In the genomic region with DNA sequence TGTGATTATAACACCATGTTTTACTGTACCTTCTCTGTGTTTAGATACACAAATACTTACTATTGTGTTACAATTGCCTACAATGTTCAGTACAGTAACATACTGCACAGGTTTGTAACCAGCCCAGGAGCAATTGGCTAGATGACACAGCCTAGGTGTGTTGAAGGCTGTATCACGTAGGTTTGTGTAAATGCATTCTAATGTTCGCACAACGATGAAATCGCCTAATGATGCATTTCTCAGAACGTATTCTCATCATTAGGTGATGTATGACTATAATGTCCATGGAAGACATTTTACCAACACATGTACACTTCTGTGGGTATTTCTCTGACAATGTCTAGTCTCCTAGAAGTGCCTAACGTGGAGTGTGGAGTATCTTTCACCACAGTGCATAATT, we compare ENCODE assay signal across 1 cellular context.
TF ChIP-seq lines count a peak whose summit lies in the region.

No MANE protein-coding gene starts in this region.

TF ChIP-seq in GM12878, 131 proteins besides CTCF, POLR2A, EP300 and RAD21 (continued from another document):
- TF ChIP-seq, protein P1, sequence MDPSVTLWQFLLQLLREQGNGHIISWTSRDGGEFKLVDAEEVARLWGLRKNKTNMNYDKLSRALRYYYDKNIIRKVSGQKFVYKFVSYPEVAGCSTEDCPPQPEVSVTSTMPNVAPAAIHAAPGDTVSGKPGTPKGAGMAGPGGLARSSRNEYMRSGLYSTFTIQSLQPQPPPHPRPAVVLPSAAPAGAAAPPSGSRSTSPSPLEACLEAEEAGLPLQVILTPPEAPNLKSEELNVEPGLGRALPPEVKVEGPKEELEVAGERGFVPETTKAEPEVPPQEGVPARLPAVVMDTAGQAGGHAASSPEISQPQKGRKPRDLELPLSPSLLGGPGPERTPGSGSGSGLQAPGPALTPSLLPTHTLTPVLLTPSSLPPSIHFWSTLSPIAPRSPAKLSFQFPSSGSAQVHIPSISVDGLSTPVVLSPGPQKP (IDR thresholded peaks at IDR 0.05; ENCODE audit: low read depth, low read length) = no peak
- TF ChIP-seq, protein P2, sequence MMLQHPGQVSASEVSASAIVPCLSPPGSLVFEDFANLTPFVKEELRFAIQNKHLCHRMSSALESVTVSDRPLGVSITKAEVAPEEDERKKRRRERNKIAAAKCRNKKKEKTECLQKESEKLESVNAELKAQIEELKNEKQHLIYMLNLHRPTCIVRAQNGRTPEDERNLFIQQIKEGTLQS (IDR thresholded peaks at IDR 0.05; ENCODE audit: borderline replicate concordance, extremely low read depth, low read depth, low read length) = no peak
- TF ChIP-seq, protein P3, sequence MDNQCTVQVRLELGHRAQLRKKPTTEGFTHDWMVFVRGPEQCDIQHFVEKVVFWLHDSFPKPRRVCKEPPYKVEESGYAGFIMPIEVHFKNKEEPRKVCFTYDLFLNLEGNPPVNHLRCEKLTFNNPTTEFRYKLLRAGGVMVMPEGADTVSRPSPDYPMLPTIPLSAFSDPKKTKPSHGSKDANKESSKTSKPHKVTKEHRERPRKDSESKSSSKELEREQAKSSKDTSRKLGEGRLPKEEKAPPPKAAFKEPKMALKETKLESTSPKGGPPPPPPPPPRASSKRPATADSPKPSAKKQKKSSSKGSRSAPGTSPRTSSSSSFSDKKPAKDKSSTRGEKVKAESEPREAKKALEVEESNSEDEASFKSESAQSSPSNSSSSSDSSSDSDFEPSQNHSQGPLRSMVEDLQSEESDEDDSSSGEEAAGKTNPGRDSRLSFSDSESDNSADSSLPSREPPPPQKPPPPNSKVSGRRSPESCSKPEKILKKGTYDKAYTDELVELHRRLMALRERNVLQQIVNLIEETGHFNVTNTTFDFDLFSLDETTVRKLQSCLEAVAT (IDR thresholded peaks at IDR 0.05) = peak; percentile 59
- no peak for TF ChIP-seq CHD1 (IDR thresholded peaks at IDR 0.05; ENCODE audit: low read depth, low read length)
- TF ChIP-seq NFIC (IDR thresholded peaks at IDR 0.05; ENCODE audit: low read depth, low read length) = 0 out of 2 replicates have a peak, but pooled peaks have one; percentile 26
TF ChIP-seq in GM12878: peak in this region for 3.
